In the genomic region with DNA sequence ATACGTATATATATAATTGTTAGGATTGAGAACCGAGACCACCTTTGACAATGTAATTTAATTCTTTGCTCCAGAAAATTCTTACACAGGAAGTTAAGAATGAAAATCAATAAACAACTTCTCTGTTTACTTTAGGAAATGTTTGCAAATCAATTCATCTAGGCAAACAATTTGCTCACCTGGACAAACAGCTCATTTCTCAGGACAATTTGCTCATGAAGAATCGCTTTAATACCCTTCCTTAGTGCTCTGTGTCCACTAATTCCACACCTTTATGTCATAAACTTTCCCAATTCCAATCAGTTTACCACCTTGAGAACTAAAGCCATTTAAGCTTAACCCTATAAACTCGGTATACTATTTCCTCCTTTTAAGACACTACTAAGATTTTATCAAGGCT, we compare ENCODE assay signal across 32 cellular contexts.
"Had no signal": no experiment of that assay in that cellular context is flagged by ENCODE, and none has a peak within 500 bp of the region (broad histone marks: within the 10 kb centered on the region; RNA-seq: fewer than 3 reads in every experiment).

No MANE protein-coding gene starts in this region.

- DNase-seq: activated CD4-positive, alpha-beta memory T cell treated with anti-CD3 and anti-CD28 coated beads, Interleukin-2, amount 10 ng/mL, durations not matched to agents 7 days and 5 days; activated CD4-positive, alpha-beta T cell treated with anti-CD3 and anti-CD28 coated beads for 1 hour; activated CD4-positive, alpha-beta T cell treated with anti-CD3 and anti-CD28 coated beads for 4 hours; activated CD4-positive, alpha-beta T cell treated with anti-CD3 and anti-CD28 coated beads, Interleukin-2, amount 10 ng/mL, durations not matched to agents 7 days and 5 days; activated CD4-positive, alpha-beta T cell treated with anti-CD3 and anti-CD28 coated beads, Interleukin-2, amount 50 U/mL, for 4 hours; activated CD8-positive, alpha-beta memory T cell treated with anti-CD3 and anti-CD28 coated beads, Interleukin-2, amount 50 U/mL, for 48 hours; activated gamma-delta T cell; activated naive CD4-positive, alpha-beta T cell; activated naive CD4-positive, alpha-beta T cell treated with anti-CD3 and anti-CD28 coated beads, Interleukin-2, amount 10 ng/mL, durations not matched to agents 7 days and 5 days; activated naive CD8-positive, alpha-beta T cell treated with anti-CD3 and anti-CD28 coated beads, Interleukin-2, amount 10 ng/mL, durations not matched to agents 7 days and 5 days; activated T-cell treated with anti-CD3 and anti-CD28 coated beads for 4 hours; activated T-cell treated with anti-CD3 and anti-CD28 coated beads, Interleukin-2, amount 50 U/mL, for 24 hours; activated T-cell treated with anti-CD3 and anti-CD28 coated beads, Interleukin-2, amount 50 U/mL, for 72 hours; central memory CD4-positive, alpha-beta T cell; cerebellar nuclear complex; colonic mucosa; effector CD8-positive, alpha-beta T cell; esophagus squamous epithelium; foreskin melanocyte; heart right ventricle; T1000 had no signal

- H3K79me2 ChIP-seq: hepatocyte had no signal

- H3K9me3 ChIP-seq: ascending aorta, breast epithelium, colonic mucosa, esophagus squamous epithelium, gastroesophageal sphincter had no signal

- H2AFZ ChIP-seq: hepatocyte had no signal

- H3K4me3 ChIP-seq: ascending aorta, breast epithelium, cardiac muscle cell, colonic mucosa, esophagus squamous epithelium, gastroesophageal sphincter, heart right ventricle, hepatocyte had no signal

- H3K4me2 ChIP-seq: hepatocyte had no signal

- H3K27ac ChIP-seq: ascending aorta, breast epithelium, cardiac muscle cell, colonic mucosa, epithelial cell of prostate, esophagus squamous epithelium, gastroesophageal sphincter, heart right ventricle, hepatocyte, VCaP had no signal

- H3K27me3 ChIP-seq: ascending aorta, breast epithelium, cardiac muscle cell, colonic mucosa, esophagus squamous epithelium, gastroesophageal sphincter, heart right ventricle, hepatocyte had no signal

- H3K4me1 ChIP-seq: ascending aorta, breast epithelium, colonic mucosa, esophagus squamous epithelium, heart right ventricle had no signal

- FAIRE-seq: endometrium, endothelial cell of umbilical vein had no signal

- H3K36me3 ChIP-seq: ascending aorta, breast epithelium, cardiac muscle cell, colonic mucosa, esophagus squamous epithelium, gastroesophageal sphincter, heart right ventricle had no signal

- ATAC-seq: activated naive CD4-positive, alpha-beta T cell treated with anti-CD3 and anti-CD28 coated beads, Interleukin-2, amount 50 U/mL, for 72 hours; activated T-cell treated with anti-CD3 and anti-CD28 coated beads, Interleukin-2, amount 50 U/mL, for 72 hours; gastroesophageal sphincter; heart right ventricle; WTC11 had no signal
